ENCODE assay signal across 1 cellular context in the genomic region with DNA sequence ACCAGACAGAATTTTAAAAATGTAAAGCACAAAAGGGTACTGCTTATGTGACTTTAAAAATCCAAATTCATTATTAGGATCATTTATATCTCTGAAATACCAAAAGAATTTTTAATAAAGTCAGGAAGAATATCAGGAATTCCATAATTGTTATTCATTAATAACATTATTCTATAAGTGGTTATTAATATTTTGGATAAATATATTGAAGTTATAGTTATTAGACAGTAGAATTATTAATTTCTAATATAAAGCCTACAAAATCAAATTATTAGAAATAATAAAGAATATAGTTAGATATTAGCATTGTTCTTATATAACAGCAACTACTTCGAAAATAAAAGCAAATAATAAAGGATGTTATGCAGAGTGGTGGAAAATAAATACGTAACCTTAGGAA.
TF ChIP-seq lines count a peak whose summit lies in the region.

No MANE protein-coding gene starts in this region.

TF ChIP-seq in K562, 482 proteins besides CTCF, POLR2A, EP300 and RAD21 (continued from another document):
- TF ChIP-seq MLX (CRISPR knock-in tag; conservative IDR thresholded peaks at IDR 0.05) (no peak), CHD1 (IDR thresholded peaks at IDR 0.05; ENCODE audit: low read length) (no peak), DDX20 (tag; IDR thresholded peaks at IDR 0.05; ENCODE audit: low read depth) (no peak), DACH1 (IDR thresholded peaks at IDR 0.05; ENCODE audit: partially characterized antibody) (peak; percentile 87), CBX5 (IDR thresholded peaks at IDR 0.05; ENCODE audit: borderline replicate concordance, low read depth) (no peak), PHTF2 (CRISPR knock-in tag; IDR thresholded peaks at IDR 0.05) (no peak), RUNX1 (IDR thresholded peaks at IDR 0.05; ENCODE audit: low read depth) (no peak), CBFA2T3 (IDR thresholded peaks at IDR 0.05) (no peak), RBM34 (IDR thresholded peaks at IDR 0.05; ENCODE audit: borderline replicate concordance, insufficient read depth, low read length) (no peak)
TF ChIP-seq in K562: peak in this region for 4.
